Comparison of ENCODE assay signal across 21 cellular contexts in genomic region chr16:86918637-86919036, GRCh38.
"Had no signal": no experiment of that assay in that cellular context is flagged by ENCODE, and none has a peak within 500 bp of the region (broad histone marks: within the 10 kb centered on the region; RNA-seq: fewer than 3 reads in every experiment).

No MANE protein-coding gene starts in this region.

- H3K27me3 ChIP-seq: tibial artery had no signal

- H3K4me3 Mint-ChIP-seq: activated CD4-positive, alpha-beta memory T cell treated with anti-CD3 and anti-CD28 coated beads for 36 hours; activated T-cell treated with anti-CD3 and anti-CD28 coated beads, Interleukin-2, amount 50 U/mL, for 24 hours; mesothelial cell of epicardium; neural crest cell; stimulated activated memory B cell treated with anti-CD40 and anti-IgM and Interleukin-4, amounts not matched to agents 10 μg/mL and 1 μg/mL and 100 μg/mL, for 72 hours had no signal

- DNase-seq: activated CD4-positive, alpha-beta memory T cell treated with anti-CD3 and anti-CD28 coated beads for 36 hours; activated CD4-positive, alpha-beta T cell treated with anti-CD3 and anti-CD28 coated beads for 48 hours; activated CD8-positive, alpha-beta memory T cell treated with anti-CD3 and anti-CD28 coated beads, Interleukin-2, amount 50 U/mL, for 4 hours; activated naive CD4-positive, alpha-beta T cell; activated T-cell treated with anti-CD3 and anti-CD28 coated beads, Interleukin-2, amount 50 U/mL, for 24 hours; effector CD8-positive, alpha-beta T cell; left cardiac atrium; naive B cell; occipital lobe; right cardiac atrium; stimulated activated CD4-positive, alpha-beta T cell treated with anti-CD3 and anti-CD28 coated beads, Interleukin-4, amount 100 ng/mL, for 4 hours; stimulated activated CD8-positive, alpha-beta memory T cell treated with anti-CD3 and anti-CD28 coated beads, Interleukin-4, amount 100 ng/mL, for 48 hours; stomach; tibial artery had no signal

- H3K36me3 Mint-ChIP-seq: activated CD4-positive, alpha-beta memory T cell treated with anti-CD3 and anti-CD28 coated beads for 36 hours; activated naive CD4-positive, alpha-beta T cell treated with anti-CD3 and anti-CD28 coated beads, Interleukin-2, amount 50 U/mL, for 72 hours; stimulated activated memory B cell treated with anti-CD40 and anti-IgM and Interleukin-4, amounts not matched to agents 10 μg/mL and 1 μg/mL and 100 μg/mL, for 72 hours had no signal

- H3K4me1 ChIP-seq: stomach, tibial artery had no signal

- H3K27ac Mint-ChIP-seq: activated CD4-positive, alpha-beta memory T cell treated with anti-CD3 and anti-CD28 coated beads for 36 hours; activated naive CD4-positive, alpha-beta T cell treated with anti-CD3 and anti-CD28 coated beads, Interleukin-2, amount 50 U/mL, for 72 hours; activated T-cell treated with anti-CD3 and anti-CD28 coated beads, Interleukin-2, amount 50 U/mL, for 24 hours; naive B cell; stimulated activated memory B cell treated with anti-CD40 and anti-IgM and Interleukin-4, amounts not matched to agents 10 μg/mL and 1 μg/mL and 100 μg/mL, for 72 hours had no signal

- H3K36me3 ChIP-seq: stomach, tibial artery had no signal

- H3K27ac ChIP-seq: skin epidermis, stomach, tibial artery, VCaP had no signal

- H3K4me3 ChIP-seq: skin epidermis, stomach, tibial artery had no signal

- ATAC-seq: activated CD4-positive, CD25-positive, alpha-beta regulatory T cell treated with anti-CD3 and anti-CD28 coated beads, Interleukin-2, amount 50 U/mL, for 24 hours; activated naive CD4-positive, alpha-beta T cell treated with anti-CD3 and anti-CD28 coated beads, Interleukin-2, amount 50 U/mL, for 72 hours; left cardiac atrium; right cardiac atrium; stimulated activated memory B cell treated with anti-CD40 and anti-IgM and Interleukin-4, amounts not matched to agents 10 μg/mL and 1 μg/mL and 100 μg/mL, for 72 hours had no signal

- H3K9me3 Mint-ChIP-seq: activated naive CD4-positive, alpha-beta T cell treated with anti-CD3 and anti-CD28 coated beads, Interleukin-2, amount 50 U/mL, for 72 hours; activated T-cell treated with anti-CD3 and anti-CD28 coated beads, Interleukin-2, amount 50 U/mL, for 24 hours; neural crest cell had no signal

- H3K4me1 Mint-ChIP-seq: naive B cell; stimulated activated memory B cell treated with anti-CD40 and anti-IgM and Interleukin-4, amounts not matched to agents 10 μg/mL and 1 μg/mL and 100 μg/mL, for 72 hours had no signal
